In genomic region chr7:45593121-45593541, GRCh38 we compare ENCODE assay signal across 16 cellular contexts.
"Had no signal": no experiment of that assay in that cellular context is flagged by ENCODE, and none has a peak within 500 bp of the region (broad histone marks: within the 10 kb centered on the region; RNA-seq: fewer than 3 reads in every experiment).

No MANE protein-coding gene starts in this region.

- H3K4me2 ChIP-seq: hepatocyte had no signal

- H3K9me3 Mint-ChIP-seq: activated naive CD8-positive, alpha-beta T cell treated with anti-CD3 and anti-CD28 coated beads, Interleukin-2, amount 50 U/mL, for 24 hours; nephron progenitor cell; stimulated activated naive CD8-positive, alpha-beta T cell treated with anti-CD3 and anti-CD28 coated beads, Interleukin-15, amount 100 ng/mL, for 72 hours had no signal

- H3K27ac ChIP-seq: hepatocyte, left ventricle myocardium inferior, prostate gland, right lobe of liver, SK-N-MC, testis had no signal

- DNase-seq: activated naive CD4-positive, alpha-beta T cell treated with Interleukin-2 at 50 U/mL for 16 hours; activated naive CD8-positive, alpha-beta T cell treated with anti-CD3 and anti-CD28 coated beads, Interleukin-2, amount 50 U/mL, for 24 hours; cerebellar nuclear complex; dermis blood vessel endothelial cell; left ventricle myocardium inferior; mesenchymal stem cell; nephron progenitor cell; occipital lobe; right lobe of liver; testis had no signal

- H3K4me3 ChIP-seq: hepatocyte, left ventricle myocardium inferior, prostate gland, right lobe of liver, SK-N-MC, testis had no signal

- H3K9me3 ChIP-seq: left ventricle myocardium inferior, prostate gland, right lobe of liver, testis had no signal

- H3K4me1 Mint-ChIP-seq: activated naive CD8-positive, alpha-beta T cell treated with anti-CD3 and anti-CD28 coated beads, Interleukin-2, amount 50 U/mL, for 24 hours; stimulated activated naive CD8-positive, alpha-beta T cell treated with anti-CD3 and anti-CD28 coated beads, Interleukin-15, amount 100 ng/mL, for 72 hours had no signal

- FAIRE-seq: keratinocyte had no signal

- H3K27ac Mint-ChIP-seq: activated naive CD8-positive, alpha-beta T cell treated with anti-CD3 and anti-CD28 coated beads, Interleukin-2, amount 50 U/mL, for 24 hours; nephron progenitor cell; stimulated activated naive CD8-positive, alpha-beta T cell treated with anti-CD3 and anti-CD28 coated beads, Interleukin-15, amount 100 ng/mL, for 72 hours had no signal

- H3K4me3 Mint-ChIP-seq: activated naive CD8-positive, alpha-beta T cell treated with anti-CD3 and anti-CD28 coated beads, Interleukin-2, amount 50 U/mL, for 24 hours; nephron progenitor cell; stimulated activated naive CD8-positive, alpha-beta T cell treated with anti-CD3 and anti-CD28 coated beads, Interleukin-15, amount 100 ng/mL, for 72 hours had no signal

- H3K27me3 ChIP-seq: hepatocyte, right lobe of liver, testis had no signal

- H3K4me1 ChIP-seq: left ventricle myocardium inferior, prostate gland, right lobe of liver, testis had no signal

- H2AFZ ChIP-seq: hepatocyte had no signal

- H3K36me3 ChIP-seq: left ventricle myocardium inferior, prostate gland, right lobe of liver had no signal

- ATAC-seq: activated CD4-positive, CD25-positive, alpha-beta regulatory T cell treated with anti-CD3 and anti-CD28 coated beads, Interleukin-2, amount 50 U/mL, for 24 hours; activated naive CD8-positive, alpha-beta T cell treated with anti-CD3 and anti-CD28 coated beads, Interleukin-2, amount 50 U/mL, for 24 hours; right lobe of liver; stimulated activated naive CD8-positive, alpha-beta T cell treated with anti-CD3 and anti-CD28 coated beads, Interleukin-15, amount 100 ng/mL, for 72 hours had no signal

- H3K79me2 ChIP-seq: hepatocyte had no signal

- H3K27me3 Mint-ChIP-seq: activated naive CD8-positive, alpha-beta T cell treated with anti-CD3 and anti-CD28 coated beads, Interleukin-2, amount 50 U/mL, for 24 hours; stimulated activated naive CD8-positive, alpha-beta T cell treated with anti-CD3 and anti-CD28 coated beads, Interleukin-15, amount 100 ng/mL, for 72 hours had no signal
